Comparison of ENCODE assay signal across 1 cellular context in the genomic region with DNA sequence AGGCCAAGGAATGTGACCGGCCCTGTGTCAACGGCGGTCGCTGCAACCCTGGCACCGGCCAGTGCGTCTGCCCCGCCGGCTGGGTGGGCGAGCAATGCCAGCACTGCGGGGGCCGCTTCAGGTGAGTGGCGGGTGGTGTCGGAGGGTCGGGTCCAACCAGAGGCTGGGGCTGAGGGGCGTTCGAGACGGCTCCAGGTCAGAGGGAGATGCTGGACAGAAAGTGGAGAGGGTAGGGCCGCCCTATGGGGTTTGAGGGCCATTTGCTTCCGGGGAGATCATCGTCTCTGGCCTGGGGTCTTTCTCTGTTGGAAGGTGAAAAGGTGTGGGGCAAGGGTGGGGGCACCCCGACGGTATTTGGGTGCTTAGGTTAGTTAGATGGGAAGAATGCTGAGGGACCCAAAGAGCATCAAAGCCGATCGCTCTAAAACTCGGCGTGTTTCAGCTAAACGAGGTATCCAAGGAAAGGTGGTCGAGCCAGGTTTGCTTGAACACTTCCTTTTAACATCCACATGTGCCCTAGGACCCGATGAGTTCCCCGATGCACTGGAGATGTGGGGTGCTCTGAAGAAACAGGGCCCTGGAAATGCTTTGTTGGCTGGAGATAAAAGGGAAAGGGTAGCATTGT.
TF ChIP-seq lines count a peak whose summit lies in the region.

No MANE protein-coding gene starts in this region.

TF ChIP-seq in IMR-90, 13 proteins besides CTCF, POLR2A, EP300 and RAD21 (continued from another document):
- TF ChIP-seq FOS (IDR thresholded peaks at IDR 0.05; ENCODE audit: low read depth, low read length) (no peak), SMC3 (IDR thresholded peaks at IDR 0.05; ENCODE audit: low read depth, low read length) (no peak), MXI1 (IDR thresholded peaks at IDR 0.05; ENCODE audit: borderline replicate concordance, low read depth, low read length) (no peak)
